In the genomic region with DNA sequence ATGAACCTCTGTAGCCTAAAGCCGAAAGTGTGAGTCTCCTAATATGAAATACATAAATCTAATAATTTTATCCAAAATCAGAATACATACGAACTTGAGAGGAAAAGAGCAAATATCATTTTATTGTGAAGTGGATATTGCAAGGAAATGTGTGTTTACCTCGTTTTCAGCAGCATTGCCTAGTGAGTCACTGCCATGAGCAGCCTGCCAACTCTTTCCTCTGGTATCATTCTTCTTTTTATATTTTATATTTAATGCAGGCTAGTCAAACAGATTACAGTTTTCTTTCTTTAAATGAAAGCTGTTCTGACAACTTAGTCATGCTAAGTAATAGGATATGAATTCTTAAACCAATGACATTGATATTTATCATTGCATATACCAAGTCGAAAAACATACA, we compare ENCODE assay signal across 31 cellular contexts. TPM values are rescaled to one million over a fixed set of nuclear protein-coding genes. Genes with fewer than 3 reads are reported as not detected.
DNase-seq lines count a peak whose midpoint lies in the region; ATAC-seq and TF ChIP-seq lines count a peak whose summit lies in the region.
"Had no signal": no experiment of that assay in that cellular context is flagged by ENCODE, and none has a peak within 500 bp of the region (broad histone marks: within the 10 kb centered on the region; RNA-seq: fewer than 3 reads in every experiment).

No MANE protein-coding gene starts in this region.

- H3K36me3 ChIP-seq in CD4-positive, alpha-beta memory T cell (ENCODE audit: insufficient read depth, low read length): no peaks in the 10 kb centered on the region
- no peaks in the 10 kb centered on the region for H3K36me3 ChIP-seq in neural progenitor cell
- H3K36me3 ChIP-seq: cardiac muscle cell, HAP-1, heart right ventricle, SJCRH30 had no signal

- H3K36me3 Mint-ChIP-seq in effector memory CD8-positive, alpha-beta T cell (ENCODE audit: insufficient read depth): no peaks in the 10 kb centered on the region
- H3K36me3 Mint-ChIP-seq in CD4-positive, alpha-beta memory T cell: no peaks in the 10 kb centered on the region
- no peaks in the 10 kb centered on the region for H3K36me3 Mint-ChIP-seq in neural progenitor cell
- H3K36me3 Mint-ChIP-seq: activated CD8-positive, alpha-beta memory T cell treated with anti-CD3 and anti-CD28 coated beads, Interleukin-2, amount 10 ng/mL, durations not matched to agents 7 days and 5 days; CD14-positive monocyte; memory B cell had no signal

- no peaks in the 10 kb centered on the region for H3K9me3 ChIP-seq in CD4-positive, alpha-beta memory T cell (ENCODE audit: control insufficient read depth in 1 of 2, low read length in 2 of 2)
- no peaks in the 10 kb centered on the region for H3K9me3 ChIP-seq in neural progenitor cell (ENCODE audit: low read depth)
- H3K9me3 ChIP-seq: HAP-1, heart right ventricle had no signal

- POLR2A ChIA-PET in CD4-positive, alpha-beta memory T cell (lab: Charles Lee; ENCODE audit: partially characterized antibody): no interaction called here

- H3K27me3 ChIP-seq in CD4-positive, alpha-beta memory T cell (ENCODE audit: insufficient read depth, low read length): no peaks in the 10 kb centered on the region
- H3K27me3 ChIP-seq in neural progenitor cell: no peaks in the 10 kb centered on the region
- H3K27me3 ChIP-seq: cardiac muscle cell, heart right ventricle, SJCRH30 had no signal

- H3K4me3 ChIP-seq in fibroblast of mammary gland (ENCODE audit: control insufficient read depth, low read depth, low read length) (no peak overlapping the region), skeletal muscle cell (ENCODE audit: low read depth, low read length) (no peak overlapping the region), neural progenitor cell (no peak overlapping the region)
- H3K4me3 ChIP-seq in CD4-positive, alpha-beta memory T cell (ENCODE audit: low read length in 2 of 2): no peak overlapping the region
- H3K4me3 ChIP-seq: cardiac muscle cell, HAP-1, heart right ventricle, K562, SJCRH30 had no signal

- no peaks in the 10 kb centered on the region for H3K4me1 Mint-ChIP-seq in effector memory CD8-positive, alpha-beta T cell (ENCODE audit: low read depth in 2 of 2)
- H3K4me1 Mint-ChIP-seq in CD4-positive, alpha-beta memory T cell: no peaks in the 10 kb centered on the region
- H3K4me1 Mint-ChIP-seq in neural progenitor cell: peaks cover 6% of the 10 kb centered on the region
- H3K4me1 Mint-ChIP-seq: activated B cell treated with CpG ODN at 0.5 μM for 24 hours; activated CD8-positive, alpha-beta memory T cell treated with anti-CD3 and anti-CD28 coated beads, Interleukin-2, amount 10 ng/mL, durations not matched to agents 7 days and 5 days; memory B cell had no signal

- H3K79me2 ChIP-seq in neural progenitor cell (ENCODE audit: low read depth): no peaks in the 10 kb centered on the region

- H3K4me3 Mint-ChIP-seq in effector memory CD8-positive, alpha-beta T cell: no peak overlapping the region
- no peak overlapping the region for H3K4me3 Mint-ChIP-seq in CD4-positive, alpha-beta memory T cell
- no peak overlapping the region for H3K4me3 Mint-ChIP-seq in neural progenitor cell
- H3K4me3 Mint-ChIP-seq: activated B cell treated with CpG ODN at 0.5 μM for 24 hours; activated CD8-positive, alpha-beta memory T cell treated with anti-CD3 and anti-CD28 coated beads, Interleukin-2, amount 10 ng/mL, durations not matched to agents 7 days and 5 days; CD14-positive monocyte; memory B cell had no signal

- ATAC-seq in effector memory CD8-positive, alpha-beta T cell (replicated peaks): no peak
- ATAC-seq: activated CD8-positive, alpha-beta memory T cell treated with anti-CD3 and anti-CD28 coated beads, Interleukin-2, amount 10 ng/mL, durations not matched to agents 7 days and 5 days; heart right ventricle; K562; left cardiac atrium had no signal

- H3F3A ChIP-seq in neural progenitor cell (ENCODE audit: low read depth): no peaks in the 10 kb centered on the region

- H3K4me1 ChIP-seq in CD4-positive, alpha-beta memory T cell (ENCODE audit: insufficient read depth, low read length): no peaks in the 10 kb centered on the region
- H3K4me1 ChIP-seq in neural progenitor cell: peaks cover 10% of the 10 kb centered on the region
- H3K4me1 ChIP-seq: HAP-1, heart right ventricle had no signal

- H2AFZ ChIP-seq in neural progenitor cell (replicated peaks): no peak overlapping the region

- no peak overlapping the region for H3K9ac ChIP-seq in neural progenitor cell

- intact Hi-C loops in CD4-positive, alpha-beta memory T cell (cut with micrococcal nuclease): no loop called here

- no peak overlapping the region for H3K27ac ChIP-seq in CD4-positive, alpha-beta memory T cell (ENCODE audit: low read depth, low read length)
- H3K27ac ChIP-seq in neural progenitor cell: no peak overlapping the region
- H3K27ac ChIP-seq: cardiac muscle cell, heart right ventricle, SJCRH30 had no signal

- H3K27me3 Mint-ChIP-seq in effector memory CD8-positive, alpha-beta T cell: peaks cover 0 to 17% of the 10 kb centered on the region in 2 donors
- H3K27me3 Mint-ChIP-seq in CD4-positive, alpha-beta memory T cell: no peaks in the 10 kb centered on the region
- H3K27me3 Mint-ChIP-seq in neural progenitor cell (ENCODE audit: insufficient read depth, low read depth): no peaks in the 10 kb centered on the region
- H3K27me3 Mint-ChIP-seq: progenitor cell of endocrine pancreas had no signal

- CTCF ChIA-PET in CD4-positive, alpha-beta memory T cell (lab: Charles Lee; ENCODE audit: partially characterized antibody): no interaction called here

- peak; percentile 35 for DNase-seq in ELR (ENCODE audit: low read depth)
- peak; percentile 44 for DNase-seq in astrocyte of the hippocampus (ENCODE audit: low read depth, low spot score)
- peak; percentile 67 for DNase-seq in fibroblast of mammary gland (ENCODE audit: low read depth)
- peak; percentile 24 for DNase-seq in skeletal muscle cell (ENCODE audit: low read depth)
- DNase-seq in SHP77 treated with DMSO at 0.1 percent for 48 hours (lab: John Stamatoyannopoulos, UW): no peak
- no peak for DNase-seq in effector memory CD8-positive, alpha-beta T cell
- no peak for DNase-seq in CD4-positive, alpha-beta memory T cell
- no peak for DNase-seq in neural progenitor cell (ENCODE audit: low spot score)
- DNase-seq: activated B cell treated with CpG ODN at 0.5 μM for 24 hours; activated CD8-positive, alpha-beta memory T cell treated with anti-CD3 and anti-CD28 coated beads, Interleukin-2, amount 10 ng/mL, durations not matched to agents 7 days and 5 days; activated naive CD4-positive, alpha-beta T cell; activated T-cell treated with anti-CD3 and anti-CD28 coated beads, Interleukin-2, amount 50 U/mL, for 48 hours; Calu3; cortex of kidney; DMS79 treated with DMSO at 0.1 percent for 48 hours; heart right ventricle; left cardiac atrium; MM.1S; NCI-H1417; NCI-H2081; NCI-H226; SJCRH30; stimulated activated CD8-positive, alpha-beta memory T cell treated with anti-CD3 and anti-CD28 coated beads, Interleukin-4, amount 100 ng/mL, for 48 hours; trophoblast cell had no signal

- TF ChIP-seq CTCF in fibroblast of mammary gland (conservative IDR thresholded peaks at IDR 0.05; ENCODE audit: control insufficient read depth, insufficient read depth, low read depth, low read length): no peak
- TF ChIP-seq CTCF in neural progenitor cell (IDR thresholded peaks at IDR 0.05): no peak

- no peak overlapping the region for H3K27ac Mint-ChIP-seq in effector memory CD8-positive, alpha-beta T cell
- no peak overlapping the region for H3K27ac Mint-ChIP-seq in CD4-positive, alpha-beta memory T cell
- H3K27ac Mint-ChIP-seq in neural progenitor cell: no peak overlapping the region
- H3K27ac Mint-ChIP-seq: activated B cell treated with CpG ODN at 0.5 μM for 24 hours; activated CD8-positive, alpha-beta memory T cell treated with anti-CD3 and anti-CD28 coated beads, Interleukin-2, amount 10 ng/mL, durations not matched to agents 7 days and 5 days; CD14-positive monocyte; memory B cell; progenitor cell of endocrine pancreas had no signal

- no peak overlapping the region for H3K4me2 ChIP-seq in neural progenitor cell

- H4K20me1 ChIP-seq in neural progenitor cell (ENCODE audit: low read depth): no peaks in the 10 kb centered on the region

- no peaks in the 10 kb centered on the region for H3K9me3 Mint-ChIP-seq in effector memory CD8-positive, alpha-beta T cell
- peaks cover 0 to 2% (median 0%) of the 10 kb centered on the region in 8 donors for H3K9me3 Mint-ChIP-seq in CD4-positive, alpha-beta memory T cell
- H3K9me3 Mint-ChIP-seq in neural progenitor cell: peaks cover 19% of the 10 kb centered on the region
- H3K9me3 Mint-ChIP-seq: activated B cell treated with CpG ODN at 0.5 μM for 24 hours had no signal

RNA-seq across cellular contexts. Expression of gene EDNRB, which starts 44.2 kb away (rescaled TPM):
- total RNA-seq in CD4-positive, alpha-beta memory T cell: not detected
- polyA plus RNA-seq in CD4-positive, alpha-beta memory T cell: not detected
- 2.0 and 2.2 TPM in 2 replicates for total RNA-seq in neural progenitor cell (ENCODE audit: low replicate concordance)
- total RNA-seq: activated B cell treated with CpG ODN at 0.5 μM for 24 hours; activated CD8-positive, alpha-beta memory T cell treated with anti-CD3 and anti-CD28 coated beads, Interleukin-2, amount 10 ng/mL, durations not matched to agents 7 days and 5 days; Calu3; HT1080 had no signal
- polyA plus RNA-seq: K562 had no signal

Comparison
In these comparisons a context has a peak if more than half of its experiments do, and no peak if none do; other contexts are left out.
1. DNase-seq: peak in ELR (single experiment), astrocyte of the hippocampus (single experiment), fibroblast of mammary gland (single experiment) and skeletal muscle cell (single experiment); none in SHP77 treated with DMSO at 0.1 percent for 48 hours (single experiment), effector memory CD8-positive, alpha-beta T cell (0 of 3), CD4-positive, alpha-beta memory T cell (0 of 5) and neural progenitor cell (single experiment).